8 cellular contexts compared by ENCODE assay signal in genomic region chr9:133031496-133031911, GRCh38. TPM values are rescaled to one million over a fixed set of nuclear protein-coding genes. Genes with fewer than 3 reads are reported as not detected.
DNase-seq lines count a peak whose midpoint lies in the region; ATAC-seq, FAIRE-seq and TF ChIP-seq lines count a peak whose summit lies in the region.

No MANE protein-coding gene starts in this region.

- H3K36me3 ChIP-seq in GM12878 (ENCODE audit: control insufficient read depth in 2 of 2, insufficient read depth in 2 of 2, low read length in 1 of 2) = peaks cover 0 to 2% of the 10 kb centered on the region in 2 experiments; a peak in 1 of 4 replicates
- H3K36me3 ChIP-seq in mesodermal cell (ENCODE audit: control insufficient read depth, insufficient read depth, low read length) = peaks cover 45% of the 10 kb centered on the region

- H3K27ac ChIP-seq in A549 (peak overlapping the region; percentile 80 to 93), HL-60 (replicated peaks) (peak overlapping the region; percentile 97), GM12878 (ENCODE audit: control insufficient read depth, insufficient read depth) (peak overlapping the region; percentile 91), mesodermal cell (ENCODE audit: low read depth, low read length, severe bottlenecking) (peak overlapping the region; percentile 91)

- TF ChIP-seq CTCF in A549 (IDR thresholded peaks at IDR 0.05) = no peak
- TF ChIP-seq CTCF in HL-60 (IDR thresholded peaks at IDR 0.05; ENCODE audit: insufficient read depth, low read length) = no peak
- TF ChIP-seq CTCF in GM12878 (IDR thresholded peaks at IDR 0.05 in 2 of 3, conservative IDR thresholded peaks at IDR 0.05 in 1 of 3; ENCODE audit: control insufficient read depth in 2 of 3, extremely low read depth in 1 of 3, insufficient read depth in 1 of 3, low read depth in 3 of 3, low read length in 3 of 3) = no peak

- RAD21 ChIA-PET in GM12878 (lab: Charles Lee; ENCODE audit: unreplicated experiment) = interaction anchor here (1.3 to 2.2 kb wide), 3 partner anchors 9 to 112 kb away, joined by 3 to 18 read pairs (median 16); no protein-coding TSS in a partner anchor

- FAIRE-seq in A549 (lab: Jason Lieb, UNC) = no peak
- FAIRE-seq in GM12878 (lab: Jason Lieb, UNC) = no peak

- TF ChIP-seq RAD21 in A549 (conservative IDR thresholded peaks at IDR 0.05 in 1 of 2, IDR thresholded peaks at IDR 0.05 in 1 of 2) (no peak), GM12878 (IDR thresholded peaks at IDR 0.05; ENCODE audit: insufficient read depth, low read depth, low read length) (no peak)

- POLR2A ChIA-PET in A549 (lab: Yijun Ruan, JAX) (interaction anchor here (1.0 to 2.1 kb wide), 12 partner anchors 9 to 447 kb away, joined by 3 to 27 read pairs (median 6); partner anchors contain the start of genes CACFD1 and SLC2A6), GM12878 (lab: Charles Lee) (interaction anchor here (0.7 to 2.2 kb wide), 6 partner anchors 84 to 446 kb away, joined by 3 to 17 read pairs (median 4); no protein-coding TSS in a partner anchor)

- 51% methylated on average over 10 of the region's 10 CpGs for WGBS in A549 (ENCODE audit: missing lambda C conversion rate)
- WGBS in GM12878 (ENCODE audit: insufficient coverage, insufficient replicate concordance, low lambda C conversion rate, missing lambda C conversion rate) = 86% methylated on average over 10 of the region's 10 CpGs
- WGBS in mesodermal cell (ENCODE audit: insufficient coverage in 2 of 2), 2 experiments = 70 to 87% methylated on average over 7 to 8 of the region's 10 CpGs

- peak overlapping the region; percentile 67 for H3K4me3 ChIP-seq in A549
- peak overlapping the region; percentile 79 for H3K4me3 ChIP-seq in HL-60 (replicated peaks; ENCODE audit: insufficient read depth, low read length)
- peak overlapping the region; percentile 77 for H3K4me3 ChIP-seq in GM12878
- H3K4me3 ChIP-seq in mesodermal cell (ENCODE audit: extremely low read depth, insufficient read depth, low read length, poor library complexity, severe bottlenecking) = peak overlapping the region; percentile 93

- H3K4me1 ChIP-seq in A549 = peaks cover 17% of the 10 kb centered on the region
- H3K4me1 ChIP-seq in GM12878 (ENCODE audit: control insufficient read depth, insufficient read depth, low read length) = peaks cover 13% of the 10 kb centered on the region
- peaks cover 4% of the 10 kb centered on the region for H3K4me1 ChIP-seq in mesodermal cell (ENCODE audit: control insufficient read depth, insufficient read depth, low read length, poor library complexity, severe bottlenecking)

- H3K27me3 ChIP-seq in HL-60 (ENCODE audit: insufficient read depth, poor library complexity, severe bottlenecking) (no peaks in the 10 kb centered on the region), GM12878 (replicated peaks in 1 of 2; ENCODE audit: control insufficient read depth in 2 of 2, insufficient read depth in 2 of 2, low read length in 1 of 2) (no peaks in the 10 kb centered on the region)

- TF ChIP-seq POLR2A in A549 (IDR thresholded peaks at IDR 0.05; ENCODE audit: low read length) = no peak
- TF ChIP-seq POLR2A in GM12878 (IDR thresholded peaks at IDR 0.05; ENCODE audit: low read depth, low read length) = no peak
- no peak for TF ChIP-seq POLR2A in GM18505 (IDR thresholded peaks at IDR 0.05; ENCODE audit: borderline replicate concordance, extremely low read depth, insufficient read depth, insufficient read length)

- no TSS peak for BruUV-seq in GM12878 (replicated peaks; lab: Mats Ljungman, UMichigan)

- TF ChIP-seq EP300 in A549 (IDR thresholded peaks at IDR 0.05) = no peak
- no peak for TF ChIP-seq EP300 in GM12878 (IDR thresholded peaks at IDR 0.05; ENCODE audit: borderline replicate concordance in 1 of 2, control insufficient read depth in 1 of 2, low read depth in 2 of 2, low read length in 2 of 2)

- DNase-seq in A549 (ENCODE audit: low read depth in 1 of 2, low spot score in 1 of 2) = peak in 1 of 2 experiments; percentile 14
- peak; percentile 52 to 88 for DNase-seq in HL-60 (ENCODE audit: low read depth in 1 of 2, low spot score in 1 of 2)
- no peak for DNase-seq in GM12878 (ENCODE audit: low read depth, low spot score)
- DNase-seq in NCI-H526 treated with DMSO at 0.1 percent for 48 hours (lab: John Stamatoyannopoulos, UW) = no peak

- peak overlapping the region; percentile 99 for H3K4me2 ChIP-seq in A549
- H3K4me2 ChIP-seq in GM12878 (ENCODE audit: control insufficient read depth, insufficient read depth) = peak overlapping the region; percentile 91

- CTCF ChIA-PET in A549 (lab: Yijun Ruan, JAX) (interaction anchor here (1.1 to 4.7 kb wide), 8 partner anchors 9 to 115 kb away, joined by 3 to 47 read pairs (median 4); partner anchors contain the start of gene GFI1B), GM12878 (lab: Yijun Ruan, JAX) (interaction anchor here (1.0 to 5.1 kb wide), 6 partner anchors 9 to 115 kb away, joined by 3 to 52 read pairs (median 20); no protein-coding TSS in a partner anchor)

- SMC1A ChIA-PET in GM12878 (lab: Charles Lee; ENCODE audit: uncharacterized antibody, unreplicated experiment) = interaction anchor here (1.1 to 6.9 kb wide), 4 partner anchors 8 to 113 kb away, joined by 4 to 31 read pairs (median 4); no protein-coding TSS in a partner anchor

- no peak overlapping the region for H2AFZ ChIP-seq in GM12878 (ENCODE audit: control insufficient read depth, low read depth, low read length)

- H3K9me3 ChIP-seq in A549 = no peaks in the 10 kb centered on the region
- no peaks in the 10 kb centered on the region; the same call in 2 of the 3 replicates for H3K9me3 ChIP-seq in GM12878 (replicated peaks; ENCODE audit: control insufficient read depth, insufficient read depth, low read length)
- H3K9me3 ChIP-seq in mesodermal cell (ENCODE audit: control insufficient read depth, low read length) = peaks cover 10% of the 10 kb centered on the region

- intact Hi-C loops in GM12878 (cut with micrococcal nuclease; ENCODE audit: unreplicated experiment) = no loop called here

- ATAC-seq in A549 (no peak), GM12878 (no peak), GM21528 (IDR thresholded peaks at IDR 0.05; ENCODE audit: low FRiP score, unreplicated experiment) (no peak), GM18907 (IDR thresholded peaks at IDR 0.05; ENCODE audit: unreplicated experiment) (no peak), GM18505 (IDR thresholded peaks at IDR 0.05; ENCODE audit: unreplicated experiment) (no peak)

- H3K79me2 ChIP-seq in GM12878 (ENCODE audit: control insufficient read depth, insufficient read depth, low read length) = peaks cover 50% of the 10 kb centered on the region

- in situ Hi-C loops in GM12878 (cut with MboI) = no loop called here

- H4K20me1 ChIP-seq in GM12878 (ENCODE audit: control insufficient read depth, insufficient read depth) = no peaks in the 10 kb centered on the region; the same call in 1 of the 2 replicates

- H3K9ac ChIP-seq in GM12878 (ENCODE audit: control insufficient read depth, insufficient read depth, low read length) = peak overlapping the region; percentile 92

RNA-seq across cellular contexts. Expression of gene GTF3C5, which starts 0.7 kb away (rescaled TPM):
- polyA plus RNA-seq in A549 (2011; rRNA removed) (57.2 and 57.4 TPM in 2 replicates), A549 (2017; fragmentation: RNase III; extraction: RNeasy Plus Mini Kit Qiagen cat#74134 plus additional on column Dnase treatment) (77.9 to 83.9 TPM (median 80.3 TPM) in 3 replicates), GM12878 (2011; rRNA removed) (49.9 and 78.8 TPM in 2 replicates), GM12878 (2014; fragmentation: Illumina TruSeq; extraction: Trizol) (33.8 and 52.0 TPM in 2 replicates), GM12878 (2014; fragmentation: Nextera tagmentation; extraction: Ambion mirVana) (1 to 10 TPM; 2.2 to 6.9 TPM), GM12878 (2014; rRNA removed) (69.2 and 69.4 TPM in 2 replicates), GM12878 (2016; fragmentation: Nextera tagmentation; extraction: Ambion mirVana) (10 to 100 TPM; 75.6 to 81.1 TPM)
- polyA plus RNA-seq in A549 (2012; cell fraction: cytosol; rRNA removed) = 68.0 and 70.7 TPM in 2 replicates
- 155 and 169 TPM in 2 replicates for polyA plus RNA-seq in A549 (2012; cell fraction: nucleus; rRNA removed)
- polyA minus RNA-seq in A549 (2011; rRNA and poly(A)+ RNA removed) = 76.4 and 82.9 TPM in 2 replicates
- total RNA-seq in GM12878 (2013; cell fraction: nucleolus; rRNA removed) = 78.9 and 80.6 TPM in 2 replicates
- total RNA-seq in GM12878 (2014; rRNA removed) (72.8 and 73.3 TPM in 2 replicates), GM12878 (2014; rRNA removed; fragmentation: Illumina TruSeq; extraction: Trizol) (46.5 and 49.3 TPM in 2 replicates), GM12878 (2021) (59.3 and 68.2 TPM in 2 replicates)
- 21.7 TPM for polyA plus RNA-seq in GM12878 (2011; ENCODE audit: low read depth)
- 80.4 and 105 TPM in 2 replicates for polyA plus RNA-seq in GM12878 (2011; cell fraction: cytosol; rRNA removed)
- polyA plus RNA-seq in GM12878 (2011; cell fraction: nucleus; rRNA removed) = 309 and 349 TPM in 2 replicates
- 46.1 and 46.3 TPM in 2 replicates for polyA plus RNA-seq in GM12878 (2012)
- polyA minus RNA-seq in GM12878 (2011; rRNA and poly(A)+ RNA removed) = 53.6 and 101 TPM in 2 replicates
- polyA minus RNA-seq in GM12878 (2011; cell fraction: cytosol; rRNA and poly(A)+ RNA removed) = 26.2 and 33.7 TPM in 2 replicates
- polyA minus RNA-seq in GM12878 (2011; cell fraction: nucleus; rRNA and poly(A)+ RNA removed) = 70.5 and 70.7 TPM in 2 replicates
- 76.0 TPM for polyA plus RNA-seq in mesodermal cell (2013, experiment 1 of 2)
- polyA plus RNA-seq in mesodermal cell (2013, experiment 2 of 2) = 60.5 TPM

RNA-seq across cellular contexts. Expression of gene CEL, which starts 30.3 kb away (rescaled TPM):
- polyA plus RNA-seq in A549 (2011; rRNA removed) (0.23 and 0.28 TPM in 2 replicates), A549 (2017; fragmentation: RNase III; extraction: RNeasy Plus Mini Kit Qiagen cat#74134 plus additional on column Dnase treatment) (0.68 to 0.87 TPM (median 0.87 TPM) in 3 replicates), GM12878 (2011; rRNA removed) (0.04 and 0.15 TPM in 2 replicates), GM12878 (2014; fragmentation: Illumina TruSeq; extraction: Trizol) (0.25 and 0.51 TPM in 2 replicates), GM12878 (2014; fragmentation: Nextera tagmentation; extraction: Ambion mirVana) (not detected), GM12878 (2014; rRNA removed) (0.80 and 1.2 TPM in 2 replicates), GM12878 (2016; fragmentation: Nextera tagmentation; extraction: Ambion mirVana) (under 1 TPM; 0.05 to 0.15 TPM)
- 0.63 and 0.75 TPM in 2 replicates for polyA plus RNA-seq in A549 (2012; cell fraction: cytosol; rRNA removed)
- 5.7 TPM in 2 replicates for polyA plus RNA-seq in A549 (2012; cell fraction: nucleus; rRNA removed)
- polyA minus RNA-seq in A549 (2011; rRNA and poly(A)+ RNA removed) = 0.19 and 0.29 TPM in 2 replicates
- 0.29 and 0.64 TPM in 2 replicates for total RNA-seq in GM12878 (2013; cell fraction: nucleolus; rRNA removed)
- total RNA-seq in GM12878 (2014; rRNA removed) (0.23 and 0.27 TPM in 2 replicates), GM12878 (2014; rRNA removed; fragmentation: Illumina TruSeq; extraction: Trizol) (0.36 and 0.41 TPM in 2 replicates), GM12878 (2021) (4.1 and 4.6 TPM in 2 replicates)
- polyA plus RNA-seq in GM12878 (2011; ENCODE audit: low read depth) = 0.17 TPM
- polyA plus RNA-seq in GM12878 (2011; cell fraction: cytosol; rRNA removed) = 0.15 and 0.20 TPM in 2 replicates
- polyA plus RNA-seq in GM12878 (2011; cell fraction: nucleus; rRNA removed) = 1.3 and 2.2 TPM in 2 replicates
- polyA plus RNA-seq in GM12878 (2012) = 0.74 and 0.97 TPM in 2 replicates
- polyA minus RNA-seq in GM12878 (2011; rRNA and poly(A)+ RNA removed) = 0.10 TPM in 1 of 2 replicates, not detected in the other
- polyA minus RNA-seq in GM12878 (2011; cell fraction: cytosol; rRNA and poly(A)+ RNA removed) = 0.53 TPM in 1 of 2 replicates, not detected in the other
- 0.29 TPM in 1 of 2 replicates, not detected in the other for polyA minus RNA-seq in GM12878 (2011; cell fraction: nucleus; rRNA and poly(A)+ RNA removed)
- 2.2 TPM for polyA plus RNA-seq in mesodermal cell (2013, experiment 1 of 2)
- polyA plus RNA-seq in mesodermal cell (2013, experiment 2 of 2) = 1.8 TPM

RNA-seq across cellular contexts. Expression of gene GFI1B, which starts 53.0 kb away (rescaled TPM):
- polyA plus RNA-seq in A549 (2011; rRNA removed) (0.09 TPM in 1 of 2 replicates, not detected in the other), A549 (2017; fragmentation: RNase III; extraction: RNeasy Plus Mini Kit Qiagen cat#74134 plus additional on column Dnase treatment) (not detected in 3 replicates), GM12878 (2011; rRNA removed) (0.11 and 0.29 TPM in 2 replicates), GM12878 (2014; fragmentation: Illumina TruSeq; extraction: Trizol) (0.04 TPM in 1 of 2 replicates, not detected in the other), GM12878 (2014; fragmentation: Nextera tagmentation; extraction: Ambion mirVana) (not detected), GM12878 (2014; rRNA removed) (not detected in 2 replicates), GM12878 (2016; fragmentation: Nextera tagmentation; extraction: Ambion mirVana) (under 1 TPM in 1 of 2 experiments, not detected in 1; 0.05 TPM)
- polyA plus RNA-seq in A549 (2012; cell fraction: cytosol; rRNA removed) = 0.01 TPM in 1 of 2 replicates, not detected in the other
- not detected in 2 replicates for polyA plus RNA-seq in A549 (2012; cell fraction: nucleus; rRNA removed)
- polyA minus RNA-seq in A549 (2011; rRNA and poly(A)+ RNA removed) = not detected in 2 replicates
- not detected in 2 replicates for total RNA-seq in GM12878 (2013; cell fraction: nucleolus; rRNA removed)
- total RNA-seq in GM12878 (2014; rRNA removed) (not detected in 2 replicates), GM12878 (2014; rRNA removed; fragmentation: Illumina TruSeq; extraction: Trizol) (not detected in 2 replicates), GM12878 (2021) (not detected in 2 replicates)
- polyA plus RNA-seq in GM12878 (2011; ENCODE audit: low read depth) = not detected
- 0.07 and 0.13 TPM in 2 replicates for polyA plus RNA-seq in GM12878 (2011; cell fraction: cytosol; rRNA removed)
- 0.15 and 0.18 TPM in 2 replicates for polyA plus RNA-seq in GM12878 (2011; cell fraction: nucleus; rRNA removed)
- polyA plus RNA-seq in GM12878 (2012) = not detected in 2 replicates
- polyA minus RNA-seq in GM12878 (2011; rRNA and poly(A)+ RNA removed) = not detected in 2 replicates
- not detected in 2 replicates for polyA minus RNA-seq in GM12878 (2011; cell fraction: cytosol; rRNA and poly(A)+ RNA removed)
- polyA minus RNA-seq in GM12878 (2011; cell fraction: nucleus; rRNA and poly(A)+ RNA removed) = not detected in 2 replicates
- 1.9 TPM for polyA plus RNA-seq in mesodermal cell (2013, experiment 1 of 2)
- polyA plus RNA-seq in mesodermal cell (2013, experiment 2 of 2) = 0.56 TPM

Comparison
In these comparisons a context has a peak if more than half of its experiments do, and no peak if none do; other contexts are left out.
1. DNase-seq: peak in HL-60 (2 of 2); none in GM12878 (single experiment) and NCI-H526 treated with DMSO at 0.1 percent for 48 hours (single experiment).
2. Of the 24 proteins assayed by ChIP-seq in both GM12878 and A549: peak only in GM12878: POLR2AphosphoS2; only in A549: none; in both: none; in neither: 23.
3. Peak in every context shown above with its lines, with median percentiles within 50 percentile points of each other: H3K27ac ChIP-seq and H3K4me3 ChIP-seq.